ENCODE assay signal across 1 cellular context in the genomic region with DNA sequence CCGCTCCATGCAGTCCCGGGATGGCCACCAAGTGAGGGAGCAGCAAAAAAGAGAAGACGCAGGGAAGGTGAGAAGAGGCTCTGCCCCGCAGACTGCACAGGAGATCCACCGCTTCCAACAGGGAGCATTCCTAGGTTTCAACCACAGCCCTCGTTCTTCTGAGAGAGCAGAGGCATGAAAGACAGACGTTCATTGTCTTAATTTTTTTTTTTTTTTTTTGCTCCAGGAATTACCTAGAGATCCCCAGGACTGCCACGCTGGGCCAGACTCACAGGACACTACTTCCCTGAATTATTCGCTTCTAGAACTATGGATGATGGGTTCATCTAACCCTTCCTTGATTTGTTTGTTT.
TF ChIP-seq lines count a peak whose summit lies in the region.

No MANE protein-coding gene starts in this region.

TF ChIP-seq in HepG2, 621 proteins besides CTCF, POLR2A, EP300 and RAD21:
- TF ChIP-seq, protein P1, sequence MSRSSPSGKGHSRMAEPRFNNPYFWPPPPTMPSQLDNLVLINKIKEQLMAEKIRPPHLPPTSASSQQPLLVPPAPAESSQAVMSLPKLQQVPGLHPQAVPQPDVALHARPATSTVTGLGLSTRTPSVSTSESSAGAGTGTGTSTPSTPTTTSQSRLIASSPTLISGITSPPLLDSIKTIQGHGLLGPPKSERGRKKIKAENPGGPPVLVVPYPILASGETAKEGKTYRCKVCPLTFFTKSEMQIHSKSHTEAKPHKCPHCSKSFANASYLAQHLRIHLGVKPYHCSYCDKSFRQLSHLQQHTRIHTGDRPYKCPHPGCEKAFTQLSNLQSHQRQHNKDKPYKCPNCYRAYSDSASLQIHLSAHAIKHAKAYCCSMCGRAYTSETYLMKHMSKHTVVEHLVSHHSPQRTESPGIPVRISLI (CRISPR knock-in tag; IDR thresholded peaks at IDR 0.05; ENCODE audit: borderline replicate concordance) = peak; percentile 51; the same call in 1 of the 2 replicates
- TF ChIP-seq SRY (CRISPR knock-in tag; IDR thresholded peaks at IDR 0.05) = no peak
TF ChIP-seq in HepG2: peak in this region for 1.
